In genomic region chr18:13611616-13612110, GRCh38 we compare ENCODE assay signal across 8 cellular contexts.
DNase-seq lines count a peak whose midpoint lies in the region; ATAC-seq and TF ChIP-seq lines count a peak whose summit lies in the region.

No MANE protein-coding gene starts in this region.

- in situ Hi-C loops in brain microvascular endothelial cell (cut with HindIII; ENCODE audit: low pct_ligation_motif_present, low sequenced_read_pairs), result no loop called here

- H3K4me3 Mint-ChIP-seq in CD4-positive, CD25-positive, alpha-beta regulatory T cell, result peak overlapping the region; percentile 82 to 90 (median 86)

- H3K36me3 ChIP-seq in CD4-positive, CD25-positive, alpha-beta regulatory T cell (ENCODE audit: control insufficient read depth, insufficient read depth, low read length), result no peaks in the 10 kb centered on the region
- H3K36me3 ChIP-seq in brain microvascular endothelial cell (replicated peaks), result no peaks in the 10 kb centered on the region

- H3K27ac Mint-ChIP-seq in CD4-positive, CD25-positive, alpha-beta regulatory T cell, result peak overlapping the region; percentile 87 to 94 (median 91)

- H3K4me3 ChIP-seq in CD4-positive, CD25-positive, alpha-beta regulatory T cell (ENCODE audit: low read depth, low read length), result peak overlapping the region; percentile 70
- peak overlapping the region; percentile 9 for H3K4me3 ChIP-seq in brain microvascular endothelial cell (ENCODE audit: low read depth, low read length)

- no peaks in the 10 kb centered on the region for H3K27me3 Mint-ChIP-seq in CD4-positive, CD25-positive, alpha-beta regulatory T cell

- ATAC-seq in CD4-positive, CD25-positive, alpha-beta regulatory T cell (ENCODE audit: low read depth in 2 of 2), result peak in 1 of 2 donors; percentile 1
- peak; percentile 0 for ATAC-seq in GM19467 (IDR thresholded peaks at IDR 0.05; ENCODE audit: unreplicated experiment)
- peak; percentile 2 for ATAC-seq in stimulated activated naive CD8-positive, alpha-beta T cell treated with anti-CD3 and anti-CD28 coated beads, Interleukin-15, Interleukin-2, amounts not matched to agents 100 U/mL and 50 U/mL, for 24 hours
- ATAC-seq in HG03108 (IDR thresholded peaks at IDR 0.05; ENCODE audit: unreplicated experiment), result no peak

- peak overlapping the region; percentile 60 for H3K27ac ChIP-seq in CD4-positive, CD25-positive, alpha-beta regulatory T cell (ENCODE audit: insufficient read depth, low read length, poor library complexity, severe bottlenecking)
- H3K27ac ChIP-seq in brain microvascular endothelial cell, result no peak overlapping the region

- peaks cover 0 to 3% (median 0%) of the 10 kb centered on the region in 7 donors for H3K9me3 Mint-ChIP-seq in CD4-positive, CD25-positive, alpha-beta regulatory T cell

- H3K36me3 Mint-ChIP-seq in CD4-positive, CD25-positive, alpha-beta regulatory T cell, result no peaks in the 10 kb centered on the region

- H3K27me3 ChIP-seq in CD4-positive, CD25-positive, alpha-beta regulatory T cell (ENCODE audit: control insufficient read depth, insufficient read depth, low read length), result no peaks in the 10 kb centered on the region
- peaks cover 6% of the 10 kb centered on the region for H3K27me3 ChIP-seq in brain microvascular endothelial cell (replicated peaks)

- peaks cover 85% of the 10 kb centered on the region for H3K4me1 ChIP-seq in CD4-positive, CD25-positive, alpha-beta regulatory T cell (ENCODE audit: control insufficient read depth, insufficient read depth, low read length, poor library complexity, severe bottlenecking)

- no peak for DNase-seq in CD4-positive, CD25-positive, alpha-beta regulatory T cell
- DNase-seq in LHCN-M2 (ENCODE audit: low read depth), result peak; percentile 8
- DNase-seq in brain microvascular endothelial cell, result peak; percentile 14
- DNase-seq in inferior parietal cortex (ENCODE audit: extremely low spot score), result peak; percentile 76
- DNase-seq in stimulated activated naive CD8-positive, alpha-beta T cell treated with anti-CD3 and anti-CD28 coated beads, Interleukin-15, Interleukin-2, amounts not matched to agents 100 U/mL and 50 U/mL, for 24 hours, result peak; percentile 33
- no peak for DNase-seq in activated CD8-positive, alpha-beta memory T cell treated with anti-CD3 and anti-CD28 coated beads for 24 hours

- peaks cover 53 to 93% (median 74%) of the 10 kb centered on the region in 4 donors for H3K4me1 Mint-ChIP-seq in CD4-positive, CD25-positive, alpha-beta regulatory T cell

- TF ChIP-seq CTCF in brain microvascular endothelial cell (IDR thresholded peaks at IDR 0.05; ENCODE audit: low read depth, low read length, missing control alignments), result no peak

- no peaks in the 10 kb centered on the region for H3K9me3 ChIP-seq in CD4-positive, CD25-positive, alpha-beta regulatory T cell (ENCODE audit: control insufficient read depth in 2 of 2, low read length in 2 of 2)

Comparison
In these comparisons a context has a peak if more than half of its experiments do, and no peak if none do; other contexts are left out.
1. DNase-seq: peak in LHCN-M2 (single experiment), brain microvascular endothelial cell (single experiment), inferior parietal cortex (single experiment) and stimulated activated naive CD8-positive, alpha-beta T cell treated with anti-CD3 and anti-CD28 coated beads, Interleukin-15, Interleukin-2, amounts not matched to agents 100 U/mL and 50 U/mL, for 24 hours (single experiment); none in CD4-positive, CD25-positive, alpha-beta regulatory T cell (0 of 3) and activated CD8-positive, alpha-beta memory T cell treated with anti-CD3 and anti-CD28 coated beads for 24 hours (single experiment).